In the genomic region with DNA sequence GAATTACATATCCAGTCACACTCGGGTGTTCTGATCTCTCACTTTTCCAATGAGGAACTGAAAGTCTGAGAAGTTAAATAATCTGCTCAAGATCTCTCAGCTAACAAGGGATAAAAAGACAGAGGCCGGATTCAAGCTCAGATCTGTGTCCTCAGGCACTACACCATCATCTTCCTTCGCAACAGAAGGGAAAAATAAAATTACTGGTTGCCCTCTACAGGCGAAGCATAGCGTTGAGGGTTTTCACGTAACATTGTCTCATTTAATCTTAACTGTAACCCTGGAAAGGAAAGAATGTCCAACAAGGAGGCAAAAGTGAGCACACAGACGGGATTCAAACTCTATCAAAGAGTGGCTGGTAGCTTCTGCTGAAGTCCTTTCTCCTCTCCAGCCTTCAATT, we compare ENCODE assay signal across 7 cellular contexts.
A peak's percentile ranks its signal among the peaks of the same experiment; 100 is the strongest.
DNase-seq lines count a peak whose midpoint lies in the region; ATAC-seq and TF ChIP-seq lines count a peak whose summit lies in the region.

No MANE protein-coding gene starts in this region.

- H3K36me3 Mint-ChIP-seq in chondrocyte (ENCODE audit: low read depth) (no peaks in the 10 kb centered on the region), progenitor cell of endocrine pancreas (ENCODE audit: insufficient read depth) (no peaks in the 10 kb centered on the region)

- H3K27ac Mint-ChIP-seq in chondrocyte (ENCODE audit: unreplicated experiment) (no peak overlapping the region), progenitor cell of endocrine pancreas (no peak overlapping the region)

- H3K9me3 Mint-ChIP-seq in chondrocyte (ENCODE audit: low read depth) (no peaks in the 10 kb centered on the region), progenitor cell of endocrine pancreas (ENCODE audit: low read depth) (no peaks in the 10 kb centered on the region)

- no peak overlapping the region for H3K4me3 Mint-ChIP-seq in chondrocyte (ENCODE audit: unreplicated experiment)
- H3K4me3 Mint-ChIP-seq in progenitor cell of endocrine pancreas (ENCODE audit: low read depth) = no peak overlapping the region

- DNase-seq in NCI-H69 (lab: John Stamatoyannopoulos, UW) (peak; percentile 36), chondrocyte (ENCODE audit: low spot score) (no peak), progenitor cell of endocrine pancreas (ENCODE audit: low spot score, unreplicated experiment) (no peak)
- no peak for DNase-seq in activated CD4-positive, alpha-beta T cell treated with anti-CD3 and anti-CD28 coated beads, Interleukin-2, amount 50 U/mL, for 1 hour
- DNase-seq in activated naive CD4-positive, alpha-beta T cell (lab: John Stamatoyannopoulos, UW) = no peak

- no peaks in the 10 kb centered on the region for H3K4me1 Mint-ChIP-seq in chondrocyte (ENCODE audit: low read depth)
- H3K4me1 Mint-ChIP-seq in progenitor cell of endocrine pancreas (ENCODE audit: low read depth) = no peaks in the 10 kb centered on the region

- H3K27me3 Mint-ChIP-seq in chondrocyte (ENCODE audit: low read depth) = peaks cover 13% of the 10 kb centered on the region
- H3K27me3 Mint-ChIP-seq in progenitor cell of endocrine pancreas = peaks cover 26% of the 10 kb centered on the region

- TF ChIP-seq CTCF in GM12874 (IDR thresholded peaks at IDR 0.05; ENCODE audit: insufficient read depth, low read depth, low read length) = peak; percentile 31; the same call in 1 of the 2 replicates
- peak; percentile 71 for TF ChIP-seq CTCF in chondrocyte (IDR thresholded peaks at IDR 0.05)
- peak; percentile 47 for TF ChIP-seq CTCF in progenitor cell of endocrine pancreas (IDR thresholded peaks at IDR 0.05; ENCODE audit: unreplicated experiment)

- ATAC-seq in HG02981 (IDR thresholded peaks at IDR 0.05; ENCODE audit: unreplicated experiment) = no peak
